ENCODE assay signal across 11 cellular contexts in the genomic region with DNA sequence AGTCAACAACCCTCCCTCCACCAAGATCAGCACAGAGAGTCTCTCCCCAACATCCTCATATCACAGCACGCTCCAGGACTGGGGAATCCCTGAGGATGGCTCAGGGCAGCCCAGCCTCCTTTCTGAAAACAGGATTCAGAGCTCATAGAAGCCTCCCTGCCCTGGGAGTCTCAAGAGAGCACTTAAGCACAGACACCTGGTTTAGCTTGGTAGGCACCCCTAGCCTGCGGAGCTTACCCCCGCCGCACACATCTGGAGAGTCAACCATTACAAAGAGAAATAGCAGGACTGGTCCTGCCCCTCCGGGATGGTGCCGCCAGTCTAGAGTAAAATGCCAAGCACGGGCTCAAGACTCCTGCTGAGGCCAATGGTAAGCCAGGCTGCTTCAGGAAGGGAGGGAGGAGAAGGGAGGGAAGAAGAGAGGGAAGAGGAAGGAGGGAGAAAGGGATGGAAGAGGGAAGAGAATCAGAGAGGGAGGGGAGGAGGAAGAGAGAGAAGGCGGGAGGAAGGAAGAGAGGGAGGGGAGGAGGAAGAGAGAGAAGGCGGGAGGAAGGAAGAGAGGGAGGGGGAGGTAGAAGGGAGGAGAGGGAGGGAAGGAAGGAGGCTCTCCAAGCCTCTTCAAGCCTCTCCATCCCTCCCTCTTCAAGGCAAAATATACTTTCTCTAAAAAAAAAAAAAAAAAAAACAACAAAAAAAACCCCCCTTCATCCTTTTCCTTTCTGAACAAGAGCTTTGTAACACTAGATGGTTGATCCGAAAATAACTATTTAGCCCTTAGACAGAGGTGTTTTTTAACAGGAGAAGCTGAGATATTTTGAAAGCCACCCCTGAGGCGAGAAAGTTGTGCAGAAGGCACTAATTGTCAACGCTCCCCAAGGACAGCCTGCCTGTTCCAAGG.
DNase-seq lines count a peak whose midpoint lies in the region; ATAC-seq and TF ChIP-seq lines count a peak whose summit lies in the region.
"Had no signal": no experiment of that assay in that cellular context is flagged by ENCODE, and none has a peak within 500 bp of the region (broad histone marks: within the 10 kb centered on the region; RNA-seq: fewer than 3 reads in every experiment).

No MANE protein-coding gene starts in this region.

- POLR2A ChIA-PET in HEK293 (lab: Yijun Ruan, JAX): interaction anchor here (0.6 to 1.0 kb wide), 4 partner anchors 132 to 886 kb away, joined by 3 to 6 read pairs (median 4); no protein-coding TSS in a partner anchor

- H3K27me3 Mint-ChIP-seq in activated naive CD4-positive, alpha-beta T cell treated with anti-CD3 and anti-CD28 coated beads, Interleukin-2, amount 10 ng/mL, durations not matched to agents 7 days and 5 days: peaks cover 63% of the 10 kb centered on the region

- peak; percentile 58 for DNase-seq in SK-N-DZ (ENCODE audit: low spot score)
- no peak for DNase-seq in left ventricle myocardium inferior
- DNase-seq in sigmoid colon: peak; percentile 55
- DNase-seq in activated naive CD4-positive, alpha-beta T cell treated with anti-CD3 and anti-CD28 coated beads, Interleukin-2, amount 10 ng/mL, durations not matched to agents 7 days and 5 days: no peak
- no peak for DNase-seq in GF-D8 (lab: John Stamatoyannopoulos, UW)
- no peak for DNase-seq in DMS153 (lab: John Stamatoyannopoulos, UW)
- DNase-seq: natural killer cell had no signal

- H3K36me3 Mint-ChIP-seq in activated naive CD4-positive, alpha-beta T cell treated with anti-CD3 and anti-CD28 coated beads, Interleukin-2, amount 10 ng/mL, durations not matched to agents 7 days and 5 days: no peaks in the 10 kb centered on the region
- H3K36me3 Mint-ChIP-seq: IgD-negative memory B cell, natural killer cell had no signal

- H3K27ac Mint-ChIP-seq in activated naive CD4-positive, alpha-beta T cell treated with anti-CD3 and anti-CD28 coated beads, Interleukin-2, amount 10 ng/mL, durations not matched to agents 7 days and 5 days: no peak overlapping the region
- H3K27ac Mint-ChIP-seq: IgD-negative memory B cell, natural killer cell had no signal

- H3K9me3 Mint-ChIP-seq in activated naive CD4-positive, alpha-beta T cell treated with anti-CD3 and anti-CD28 coated beads, Interleukin-2, amount 10 ng/mL, durations not matched to agents 7 days and 5 days: no peaks in the 10 kb centered on the region
- H3K9me3 Mint-ChIP-seq: IgD-negative memory B cell, natural killer cell had no signal

- H3K27ac ChIP-seq in HEK293 (ENCODE audit: extremely low read depth, low read depth, low read length) (no peak overlapping the region; the same call in 1 of the 2 replicates), left ventricle myocardium inferior (replicated peaks) (peak overlapping the region; percentile 18), sigmoid colon (peak overlapping the region in 3 of 4 donors; percentile 73 to 76 (median 75))
- H3K27ac ChIP-seq: epithelial cell of prostate had no signal

- H3K4me3 ChIP-seq in HEK293 (ENCODE audit: low read depth, low read length) (no peak overlapping the region), left ventricle myocardium inferior (peak overlapping the region; percentile 31), sigmoid colon (peak overlapping the region in 2 of 4 donors; percentile 13 to 19)

- CTCF ChIA-PET in HEK293 (lab: Yijun Ruan, JAX): interaction anchor here (0.6 to 1.8 kb wide), 7 partner anchors 11 to 852 kb away, joined by 3 to 9 read pairs (median 5); no protein-coding TSS in a partner anchor
- CTCF ChIA-PET in activated naive CD4-positive, alpha-beta T cell treated with anti-CD3 and anti-CD28 coated beads, Interleukin-2, amount 10 ng/mL, durations not matched to agents 7 days and 5 days (lab: Charles Lee): no interaction called here

- intact Hi-C loops in left ventricle myocardium inferior (cut with micrococcal nuclease) (no loop called here), sigmoid colon (cut with DNase I) (loop anchor here (5.0 kb wide), 1 partner anchor 34 kb away; no protein-coding TSS in a partner anchor)

- H3K27me3 ChIP-seq in left ventricle myocardium inferior (ENCODE audit: low read depth): peaks cover 16% of the 10 kb centered on the region
- H3K27me3 ChIP-seq in sigmoid colon: no peaks in the 10 kb centered on the region

- 57% methylated on average over 12 of the region's 12 CpGs for WGBS in sigmoid colon, 2 donors

- H3K4me1 Mint-ChIP-seq in activated naive CD4-positive, alpha-beta T cell treated with anti-CD3 and anti-CD28 coated beads, Interleukin-2, amount 10 ng/mL, durations not matched to agents 7 days and 5 days: no peaks in the 10 kb centered on the region

- no peak for ATAC-seq in HG03439 (IDR thresholded peaks at IDR 0.05; ENCODE audit: unreplicated experiment)
- ATAC-seq: natural killer cell had no signal

- no peak for TF ChIP-seq POLR2A in sigmoid colon (IDR thresholded peaks at IDR 0.05)

- TF ChIP-seq EP300 in sigmoid colon (IDR thresholded peaks at IDR 0.05): no peak

- no peaks in the 10 kb centered on the region for H3K9me3 ChIP-seq in HEK293 (ENCODE audit: control insufficient read depth, insufficient read depth, low read depth, low read length)
- no peaks in the 10 kb centered on the region for H3K9me3 ChIP-seq in left ventricle myocardium inferior (replicated peaks)
- H3K9me3 ChIP-seq in sigmoid colon: no peaks in the 10 kb centered on the region

- peaks cover 2% of the 10 kb centered on the region; the same call in 1 of the 2 replicates for H3K4me1 ChIP-seq in HEK293 (ENCODE audit: control insufficient read depth, insufficient read depth, low read length)
- H3K4me1 ChIP-seq in left ventricle myocardium inferior: peaks cover 30% of the 10 kb centered on the region
- H3K4me1 ChIP-seq in sigmoid colon: peaks cover 0 to 42% (median 32%) of the 10 kb centered on the region in 4 donors

- H3K36me3 ChIP-seq in HEK293 (ENCODE audit: control insufficient read depth in 2 of 2, insufficient read depth in 1 of 2, low read length in 2 of 2): no peaks in the 10 kb centered on the region
- no peaks in the 10 kb centered on the region for H3K36me3 ChIP-seq in left ventricle myocardium inferior
- no peaks in the 10 kb centered on the region for H3K36me3 ChIP-seq in sigmoid colon

- H3K4me3 Mint-ChIP-seq in activated naive CD4-positive, alpha-beta T cell treated with anti-CD3 and anti-CD28 coated beads, Interleukin-2, amount 10 ng/mL, durations not matched to agents 7 days and 5 days: no peak overlapping the region
- H3K4me3 Mint-ChIP-seq: IgD-negative memory B cell, natural killer cell had no signal

- no peak for TF ChIP-seq CTCF in HEK293 (tag by site-specific recombination; IDR thresholded peaks at IDR 0.05)
- TF ChIP-seq CTCF in left ventricle myocardium inferior (IDR thresholded peaks at IDR 0.05; ENCODE audit: borderline replicate concordance): no peak
- TF ChIP-seq CTCF in sigmoid colon (IDR thresholded peaks at IDR 0.05): no peak

TF ChIP-seq in HEK293, 187 proteins besides CTCF, POLR2A, EP300 and RAD21 (continues in another document):
- no peak for TF ChIP-seq ZNF37A (tag by site-specific recombination; IDR thresholded peaks at IDR 0.05)
- TF ChIP-seq ZNF549 (tag by site-specific recombination; IDR thresholded peaks at IDR 0.05): no peak
- TF ChIP-seq, protein P1, sequence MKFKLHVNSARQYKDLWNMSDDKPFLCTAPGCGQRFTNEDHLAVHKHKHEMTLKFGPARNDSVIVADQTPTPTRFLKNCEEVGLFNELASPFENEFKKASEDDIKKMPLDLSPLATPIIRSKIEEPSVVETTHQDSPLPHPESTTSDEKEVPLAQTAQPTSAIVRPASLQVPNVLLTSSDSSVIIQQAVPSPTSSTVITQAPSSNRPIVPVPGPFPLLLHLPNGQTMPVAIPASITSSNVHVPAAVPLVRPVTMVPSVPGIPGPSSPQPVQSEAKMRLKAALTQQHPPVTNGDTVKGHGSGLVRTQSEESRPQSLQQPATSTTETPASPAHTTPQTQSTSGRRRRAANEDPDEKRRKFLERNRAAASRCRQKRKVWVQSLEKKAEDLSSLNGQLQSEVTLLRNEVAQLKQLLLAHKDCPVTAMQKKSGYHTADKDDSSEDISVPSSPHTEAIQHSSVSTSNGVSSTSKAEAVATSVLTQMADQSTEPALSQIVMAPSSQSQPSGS (tag by site-specific recombination; IDR thresholded peaks at IDR 0.05; ENCODE audit: low read depth): no peak
- TF ChIP-seq SP2 (tag by site-specific recombination; IDR thresholded peaks at IDR 0.05): peak; percentile 75
- TF ChIP-seq ZNF585B (tag by site-specific recombination; IDR thresholded peaks at IDR 0.05): no peak
- TF ChIP-seq, protein P2, sequence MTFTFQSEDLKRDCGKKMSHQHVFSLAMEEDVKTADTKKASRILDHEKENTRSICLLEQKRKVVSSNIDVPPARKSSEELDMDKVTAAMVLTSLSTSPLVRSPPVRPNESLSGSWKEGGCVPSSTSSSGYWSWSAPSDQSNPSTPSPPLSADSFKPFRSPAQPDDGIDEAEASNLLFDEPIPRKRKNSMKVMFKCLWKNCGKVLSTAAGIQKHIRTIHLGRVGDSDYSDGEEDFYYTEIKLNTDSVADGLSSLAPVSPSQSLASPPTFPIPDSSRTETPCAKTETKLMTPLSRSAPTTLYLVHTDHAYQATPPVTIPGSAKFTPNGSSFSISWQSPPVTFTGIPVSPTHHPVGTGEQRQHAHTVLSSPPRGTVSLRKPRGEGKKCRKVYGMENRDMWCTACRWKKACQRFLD (tag by site-specific recombination; IDR thresholded peaks at IDR 0.05): no peak
- TF ChIP-seq WT1 (tag by site-specific recombination; IDR thresholded peaks at IDR 0.05): peak; percentile 84
- TF ChIP-seq, protein P3, sequence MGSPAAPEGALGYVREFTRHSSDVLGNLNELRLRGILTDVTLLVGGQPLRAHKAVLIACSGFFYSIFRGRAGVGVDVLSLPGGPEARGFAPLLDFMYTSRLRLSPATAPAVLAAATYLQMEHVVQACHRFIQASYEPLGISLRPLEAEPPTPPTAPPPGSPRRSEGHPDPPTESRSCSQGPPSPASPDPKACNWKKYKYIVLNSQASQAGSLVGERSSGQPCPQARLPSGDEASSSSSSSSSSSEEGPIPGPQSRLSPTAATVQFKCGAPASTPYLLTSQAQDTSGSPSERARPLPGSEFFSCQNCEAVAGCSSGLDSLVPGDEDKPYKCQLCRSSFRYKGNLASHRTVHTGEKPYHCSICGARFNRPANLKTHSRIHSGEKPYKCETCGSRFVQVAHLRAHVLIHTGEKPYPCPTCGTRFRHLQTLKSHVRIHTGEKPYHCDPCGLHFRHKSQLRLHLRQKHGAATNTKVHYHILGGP (tag by site-specific recombination; IDR thresholded peaks at IDR 0.05): no peak
- TF ChIP-seq, protein P4, sequence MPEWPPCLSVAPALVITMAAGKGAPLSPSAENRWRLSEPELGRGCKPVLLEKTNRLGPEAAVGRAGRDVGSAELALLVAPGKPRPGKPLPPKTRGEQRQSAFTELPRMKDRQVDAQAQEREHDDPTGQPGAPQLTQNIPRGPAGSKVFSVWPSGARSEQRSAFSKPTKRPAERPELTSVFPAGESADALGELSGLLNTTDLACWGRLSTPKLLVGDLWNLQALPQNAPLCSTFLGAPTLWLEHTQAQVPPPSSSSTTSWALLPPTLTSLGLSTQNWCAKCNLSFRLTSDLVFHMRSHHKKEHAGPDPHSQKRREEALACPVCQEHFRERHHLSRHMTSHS (tag by site-specific recombination; IDR thresholded peaks at IDR 0.05): no peak

Comparison
In these comparisons a context has a peak if more than half of its experiments do, and no peak if none do; other contexts are left out.
1. DNase-seq: peak in SK-N-DZ (single experiment) and sigmoid colon (single experiment); none in left ventricle myocardium inferior (single experiment), activated naive CD4-positive, alpha-beta T cell treated with anti-CD3 and anti-CD28 coated beads, Interleukin-2, amount 10 ng/mL, durations not matched to agents 7 days and 5 days (single experiment), GF-D8 (single experiment) and DMS153 (single experiment).